12 cellular contexts compared by ENCODE assay signal in genomic region chr3:58058654-58059263, GRCh38. TPM values are rescaled to one million over a fixed set of nuclear protein-coding genes. Genes with fewer than 3 reads are reported as not detected.
DNase-seq lines count a peak whose midpoint lies in the region; ATAC-seq and TF ChIP-seq lines count a peak whose summit lies in the region.
"Had no signal": no experiment of that assay in that cellular context is flagged by ENCODE, and none has a peak within 500 bp of the region (broad histone marks: within the 10 kb centered on the region; RNA-seq: fewer than 3 reads in every experiment).

No MANE protein-coding gene starts in this region.

- no peaks in the 10 kb centered on the region for H3K36me3 ChIP-seq in rectal smooth muscle tissue (ENCODE audit: control insufficient read depth, insufficient read depth, low read length)

- no peak overlapping the region for H3K4me3 ChIP-seq in rectal smooth muscle tissue (ENCODE audit: low read length)

- H3K27ac Mint-ChIP-seq in activated naive CD8-positive, alpha-beta T cell treated with anti-CD3 and anti-CD28 coated beads for 36 hours, result no peak overlapping the region
- H3K27ac Mint-ChIP-seq: dendritic cell treated with granulocyte-macrophage colony-stimulating factor and Interleukin-4, amounts not matched to agents 40 ng/mL and 50 ng/mL, for 4 days; immature natural killer cell had no signal

- no peaks in the 10 kb centered on the region for H3K27me3 Mint-ChIP-seq in activated naive CD8-positive, alpha-beta T cell treated with anti-CD3 and anti-CD28 coated beads for 36 hours
- H3K27me3 Mint-ChIP-seq: dendritic cell treated with granulocyte-macrophage colony-stimulating factor and Interleukin-4, amounts not matched to agents 40 ng/mL and 50 ng/mL, for 4 days had no signal

- no peak for TF ChIP-seq CTCF in RWPE1 (conservative IDR thresholded peaks at IDR 0.05; ENCODE audit: low read depth)

- H3K9me3 Mint-ChIP-seq in activated naive CD8-positive, alpha-beta T cell treated with anti-CD3 and anti-CD28 coated beads for 36 hours, result no peaks in the 10 kb centered on the region
- H3K9me3 Mint-ChIP-seq: immature natural killer cell had no signal

- no peak overlapping the region for H3K4me3 Mint-ChIP-seq in activated naive CD8-positive, alpha-beta T cell treated with anti-CD3 and anti-CD28 coated beads for 36 hours
- H3K4me3 Mint-ChIP-seq: dendritic cell treated with granulocyte-macrophage colony-stimulating factor and Interleukin-4, amounts not matched to agents 40 ng/mL and 50 ng/mL, for 4 days; immature natural killer cell had no signal

- POLR2A ChIA-PET in RWPE1 (lab: Yijun Ruan, JAX; ENCODE audit: low non-redundant PET), result no interaction called here

- DNase-seq in Daoy (ENCODE audit: low read depth), result peak; percentile 44
- no peak for DNase-seq in RWPE1 (ENCODE audit: low spot score)
- peak; percentile 63 for DNase-seq in fibroblast of peridontal ligament (ENCODE audit: extremely low read depth)
- DNase-seq in anterior cingulate cortex (lab: John Stamatoyannopoulos, UW), result no peak
- no peak for DNase-seq in NOMO-1 treated with dmso at 0.1 percent for 144 hours (lab: John Stamatoyannopoulos, UW; ENCODE audit: unreplicated experiment)
- no peak for DNase-seq in activated naive CD8-positive, alpha-beta T cell treated with anti-CD3 and anti-CD28 coated beads for 36 hours
- DNase-seq: activated CD8-positive, alpha-beta memory T cell treated with anti-CD3 and anti-CD28 coated beads, Interleukin-2, amount 50 U/mL, for 48 hours; immature natural killer cell; T-helper 1 cell had no signal

- peaks cover 2% of the 10 kb centered on the region for H3K36me3 Mint-ChIP-seq in activated naive CD8-positive, alpha-beta T cell treated with anti-CD3 and anti-CD28 coated beads for 36 hours

- peaks cover 40% of the 10 kb centered on the region for H3K4me1 ChIP-seq in rectal smooth muscle tissue (ENCODE audit: control insufficient read depth, insufficient read depth, low read length)

- H3K4me1 Mint-ChIP-seq in activated naive CD8-positive, alpha-beta T cell treated with anti-CD3 and anti-CD28 coated beads for 36 hours, result peaks cover 27% of the 10 kb centered on the region

- no peak overlapping the region for H3K9ac ChIP-seq in rectal smooth muscle tissue (ENCODE audit: low read length)

- no peaks in the 10 kb centered on the region for H3K27me3 ChIP-seq in rectal smooth muscle tissue (ENCODE audit: control insufficient read depth, insufficient read depth, low read length)

- ATAC-seq in HG02623 (IDR thresholded peaks at IDR 0.05; ENCODE audit: unreplicated experiment), result no peak

- CTCF ChIA-PET in RWPE1 (lab: Yijun Ruan, JAX), result interaction anchor here (0.9 kb wide), 1 partner anchor 26 kb away, joined by 3 read pairs; no protein-coding TSS in a partner anchor

- H3K27ac ChIP-seq in RWPE1 (peak overlapping the region; percentile 76), rectal smooth muscle tissue (ENCODE audit: low read depth, low read length) (peak overlapping the region; percentile 87)

RNA-seq across cellular contexts. Expression of gene FLNB, which starts 50.5 kb away (rescaled TPM):
- 87.9 and 97.5 TPM in 2 replicates for total RNA-seq in Daoy (2014; rRNA removed; shearing (Covaris generic))
- total RNA-seq in activated naive CD8-positive, alpha-beta T cell treated with anti-CD3 and anti-CD28 coated beads for 36 hours, result 10 to 100 TPM; 23.2 to 27.4 TPM

Comparison
In these comparisons a context has a peak if more than half of its experiments do, and no peak if none do; other contexts are left out.
1. DNase-seq: peak in Daoy (single experiment) and fibroblast of peridontal ligament (single experiment); none in RWPE1 (single experiment), anterior cingulate cortex (0 of 58), NOMO-1 treated with dmso at 0.1 percent for 144 hours (single experiment) and activated naive CD8-positive, alpha-beta T cell treated with anti-CD3 and anti-CD28 coated beads for 36 hours (single experiment).